In the genomic region with DNA sequence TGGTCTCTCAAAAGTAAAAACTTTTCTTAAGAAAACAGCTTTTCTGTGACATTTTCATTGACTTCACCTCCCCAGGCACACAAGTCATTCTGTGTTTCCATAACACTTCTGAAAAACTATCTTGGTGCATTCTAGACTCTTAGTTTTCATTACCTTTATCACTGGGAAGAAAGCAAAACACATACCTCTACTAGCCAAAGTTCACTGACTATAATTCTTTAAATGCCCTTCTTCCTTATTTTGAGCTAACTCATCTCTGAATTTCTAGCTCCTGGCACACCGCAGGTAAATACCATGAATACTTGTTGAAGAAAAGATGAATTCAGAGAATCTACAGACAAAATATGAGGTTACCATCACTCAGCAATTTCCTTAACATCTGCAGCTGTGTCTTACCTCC, we compare ENCODE assay signal across 16 cellular contexts. TPM values are rescaled to one million over a fixed set of nuclear protein-coding genes. Genes with fewer than 3 reads are reported as not detected.
DNase-seq lines count a peak whose midpoint lies in the region; ATAC-seq lines count a peak whose summit lies in the region.
"Had no signal": no experiment of that assay in that cellular context is flagged by ENCODE, and none has a peak within 500 bp of the region (broad histone marks: within the 10 kb centered on the region; RNA-seq: fewer than 3 reads in every experiment).

No MANE protein-coding gene starts in this region.

- H3K9me3 ChIP-seq in T-helper 17 cell (ENCODE audit: control insufficient read depth, low read length, poor library complexity, severe bottlenecking): no peaks in the 10 kb centered on the region

- intact Hi-C loops in left colon (cut with DNase I, micrococcal nuclease): no loop called here

- no peak overlapping the region for H3K4me3 Mint-ChIP-seq in T-helper 17 cell
- no peak overlapping the region for H3K4me3 Mint-ChIP-seq in stimulated activated effector memory CD8-positive, alpha-beta T cell treated with anti-CD3 and anti-CD28 coated beads, Interleukin-12 subunit alpha, Interleukin-12 subunit beta, amount 100 ng/mL, for 72 hours
- H3K4me3 Mint-ChIP-seq: CD4-positive, alpha-beta memory T cell; GM23338; H9 had no signal

- H3K27ac Mint-ChIP-seq in T-helper 17 cell: peak overlapping the region; percentile 29
- peak overlapping the region; percentile 39 for H3K27ac Mint-ChIP-seq in stimulated activated effector memory CD8-positive, alpha-beta T cell treated with anti-CD3 and anti-CD28 coated beads, Interleukin-12 subunit alpha, Interleukin-12 subunit beta, amount 100 ng/mL, for 72 hours
- H3K27ac Mint-ChIP-seq: CD4-positive, alpha-beta memory T cell; GM23338; H9 had no signal

- H3K27me3 Mint-ChIP-seq in T-helper 17 cell: no peaks in the 10 kb centered on the region
- H3K27me3 Mint-ChIP-seq: CD4-positive, alpha-beta memory T cell had no signal

- H3K9me3 Mint-ChIP-seq in stimulated activated effector memory CD8-positive, alpha-beta T cell treated with anti-CD3 and anti-CD28 coated beads, Interleukin-12 subunit alpha, Interleukin-12 subunit beta, amount 100 ng/mL, for 72 hours: no peaks in the 10 kb centered on the region
- H3K9me3 Mint-ChIP-seq: CD4-positive, alpha-beta memory T cell; GM23338; H9 had no signal

- H3K4me1 Mint-ChIP-seq in T-helper 17 cell: no peaks in the 10 kb centered on the region
- H3K4me1 Mint-ChIP-seq in stimulated activated effector memory CD8-positive, alpha-beta T cell treated with anti-CD3 and anti-CD28 coated beads, Interleukin-12 subunit alpha, Interleukin-12 subunit beta, amount 100 ng/mL, for 72 hours: no peaks in the 10 kb centered on the region
- H3K4me1 Mint-ChIP-seq: GM23338, H9 had no signal

- no peaks in the 10 kb centered on the region for H3K36me3 Mint-ChIP-seq in T-helper 17 cell (ENCODE audit: low read depth)
- no peaks in the 10 kb centered on the region for H3K36me3 Mint-ChIP-seq in stimulated activated effector memory CD8-positive, alpha-beta T cell treated with anti-CD3 and anti-CD28 coated beads, Interleukin-12 subunit alpha, Interleukin-12 subunit beta, amount 100 ng/mL, for 72 hours

- no peak for ATAC-seq in T-helper 17 cell
- ATAC-seq in left colon: peak; percentile 56
- ATAC-seq in stimulated activated effector memory CD8-positive, alpha-beta T cell treated with anti-CD3 and anti-CD28 coated beads, Interleukin-12 subunit alpha, Interleukin-12 subunit beta, amount 100 ng/mL, for 72 hours: no peak
- no peak for ATAC-seq in HG03342 (IDR thresholded peaks at IDR 0.05; ENCODE audit: unreplicated experiment)
- ATAC-seq: GM23338, HCT116 had no signal

- DNase-seq in T-helper 17 cell (no peak), left colon (no peak), T1000 (lab: John Stamatoyannopoulos, UW) (no peak), NCI-H524 treated with DMSO at 0.1 percent for 48 hours (lab: John Stamatoyannopoulos, UW) (no peak)
- DNase-seq in stimulated activated effector memory CD8-positive, alpha-beta T cell treated with anti-CD3 and anti-CD28 coated beads, Interleukin-12 subunit alpha, Interleukin-12 subunit beta, amount 100 ng/mL, for 72 hours (ENCODE audit: low spot score in 2 of 2): no peak
- DNase-seq: C1 segment of cervical spinal cord; Calu3; CD4-positive, alpha-beta memory T cell; COR-L47; DMS53; DMS79 treated with DMSO at 0.1 percent for 48 hours; GF-D8; H9 had no signal

RNA-seq across cellular contexts. Expression of a gene that starts 21.1 kb away (rescaled TPM):
- total RNA-seq in T-helper 17 cell (10 to 100 TPM; 16.5 to 22.0 TPM), left colon (10 to 100 TPM; 19.6 to 27.0 TPM)

RNA-seq across cellular contexts. Expression of a gene that starts 27.4 kb away (rescaled TPM):
- total RNA-seq in T-helper 17 cell: 10 to 100 TPM; 22.9 to 25.9 TPM
- total RNA-seq in left colon: 10 to 100 TPM; 36.5 to 48.1 TPM

RNA-seq across cellular contexts. Expression of a gene that starts 33.7 kb away (rescaled TPM):
- total RNA-seq in T-helper 17 cell: 10 to 100 TPM; 11.3 to 16.1 TPM
- 10 to 100 TPM; 14.8 to 20.3 TPM for total RNA-seq in left colon

RNA-seq across cellular contexts. Expression of a gene that starts 39.3 kb away (rescaled TPM):
- under 1 TPM; 0.20 to 0.76 TPM for total RNA-seq in T-helper 17 cell
- 1 to 10 TPM; 3.9 to 4.8 TPM for total RNA-seq in left colon
